In the genomic region with DNA sequence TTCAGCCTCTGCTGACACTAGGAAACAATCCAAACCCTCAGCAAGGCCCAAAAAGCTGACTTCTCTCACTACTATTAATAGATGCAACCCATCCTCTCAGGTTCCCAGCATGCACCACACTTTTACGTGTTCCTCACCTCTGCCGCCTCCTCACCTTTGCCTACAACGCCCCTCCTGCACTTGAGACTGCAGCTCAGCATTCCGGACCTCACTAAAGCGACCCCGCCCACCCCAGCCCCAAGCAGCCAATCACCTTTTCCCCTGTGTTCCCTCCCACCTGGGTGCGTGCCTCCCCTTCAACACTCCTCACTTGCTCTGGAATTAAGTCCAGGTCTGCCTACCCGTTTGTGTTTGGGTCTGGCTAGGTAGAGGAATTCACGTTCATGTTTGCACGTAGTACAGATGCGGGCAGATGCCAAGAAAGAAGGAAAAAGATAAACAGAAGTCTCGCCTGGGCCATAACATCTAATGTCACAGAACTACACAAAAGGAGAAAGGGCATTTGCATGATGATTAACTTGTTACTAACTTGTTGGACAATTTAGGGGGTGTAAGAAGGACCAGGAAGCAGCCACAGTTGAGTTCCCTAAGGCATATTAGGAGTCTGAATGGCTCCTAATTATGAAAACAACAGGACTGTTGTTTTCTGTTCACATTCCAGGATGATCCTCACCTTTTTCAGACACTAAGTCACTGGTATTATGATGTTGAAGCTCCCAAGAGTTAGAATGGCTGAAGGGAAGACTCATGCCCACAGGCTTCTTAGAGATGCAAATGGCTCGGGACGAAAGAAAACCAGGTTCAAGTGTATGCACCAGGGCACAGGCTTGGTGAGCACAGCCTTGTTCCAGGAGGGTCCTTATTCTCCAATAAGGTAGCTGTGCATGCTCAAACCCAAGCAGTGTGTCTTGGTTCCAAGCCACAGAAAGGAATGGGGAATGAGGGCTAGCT, we compare ENCODE assay signal across 11 cellular contexts.
DNase-seq lines count a peak whose midpoint lies in the region; ATAC-seq and TF ChIP-seq lines count a peak whose summit lies in the region.
"Had no signal": no experiment of that assay in that cellular context is flagged by ENCODE, and none has a peak within 500 bp of the region (broad histone marks: within the 10 kb centered on the region; RNA-seq: fewer than 3 reads in every experiment).

No MANE protein-coding gene starts in this region.

- H3K27ac ChIP-seq in Karpas-422 (ENCODE audit: low read length) = peak overlapping the region; percentile 32

- intact Hi-C loops in left colon (cut with DNase I, micrococcal nuclease) = no loop called here
- intact Hi-C loops in lower leg skin (cut with DNase I; ENCODE audit: low total_unique reads) = no loop called here

- H3K36me3 ChIP-seq in Karpas-422 (ENCODE audit: insufficient read depth, low read length) = no peaks in the 10 kb centered on the region
- H3K36me3 ChIP-seq: vagina had no signal

- H3K27me3 Mint-ChIP-seq in stimulated activated naive B cell treated with anti-CD40 and anti-IgM and Interleukin-4, amounts not matched to agents 10 μg/mL and 1 μg/mL and 100 μg/mL, for 72 hours = no peaks in the 10 kb centered on the region
- peaks cover 8% of the 10 kb centered on the region for H3K27me3 Mint-ChIP-seq in activated T-cell treated with anti-CD3 and anti-CD28 coated beads, Interleukin-2, amount 50 U/mL, for 72 hours (ENCODE audit: low read depth)

- H3K4me3 Mint-ChIP-seq in stimulated activated naive B cell treated with anti-CD40 and anti-IgM and Interleukin-4, amounts not matched to agents 10 μg/mL and 1 μg/mL and 100 μg/mL, for 72 hours = peak overlapping the region in 1 of 2 donors; percentile 42
- no peak overlapping the region for H3K4me3 Mint-ChIP-seq in activated T-cell treated with anti-CD3 and anti-CD28 coated beads, Interleukin-2, amount 50 U/mL, for 72 hours

- TF ChIP-seq POLR2A in lower leg skin (IDR thresholded peaks at IDR 0.05) = no peak

- 50 to 57% methylated on average over 14 of the region's 14 CpGs for WGBS in lower leg skin, 2 donors

- DNase-seq in Karpas-422 = peak; percentile 55
- peak; percentile 68 for DNase-seq in ecto neural progenitor cell (ENCODE audit: low spot score)
- peak; percentile 40 to 58 for DNase-seq in left colon
- DNase-seq in stimulated activated naive B cell treated with anti-CD40 and anti-IgM and Interleukin-4, amounts not matched to agents 10 μg/mL and 1 μg/mL and 100 μg/mL, for 72 hours = no peak
- no peak for DNase-seq in lower leg skin (ENCODE audit: low spot score in 2 of 2)
- DNase-seq in activated T-cell treated with anti-CD3 and anti-CD28 coated beads, Interleukin-2, amount 50 U/mL, for 72 hours = no peak
- DNase-seq: activated CD8-positive, alpha-beta memory T cell treated with anti-CD3 and anti-CD28 coated beads for 24 hours; stimulated activated CD4-positive, alpha-beta T cell treated with anti-CD3 and anti-CD28 coated beads, Interleukin-4, amount 100 ng/mL, for 24 hours had no signal

- no peak overlapping the region for H3K4me3 ChIP-seq in Karpas-422 (ENCODE audit: low read length)
- H3K4me3 ChIP-seq in lower leg skin (ENCODE audit: low read depth, poor library complexity, severe bottlenecking) = no peak overlapping the region
- H3K4me3 ChIP-seq: vagina had no signal

- peaks cover 36% of the 10 kb centered on the region; the same call in 1 of the 2 replicates for H4K20me1 ChIP-seq in Karpas-422 (ENCODE audit: insufficient read depth, low read depth, low read length)

- TF ChIP-seq CTCF in lower leg skin (IDR thresholded peaks at IDR 0.05) = no peak

- H3K4me1 Mint-ChIP-seq in stimulated activated naive B cell treated with anti-CD40 and anti-IgM and Interleukin-4, amounts not matched to agents 10 μg/mL and 1 μg/mL and 100 μg/mL, for 72 hours = peaks cover 12 to 61% of the 10 kb centered on the region in 2 donors
- H3K4me1 Mint-ChIP-seq in activated T-cell treated with anti-CD3 and anti-CD28 coated beads, Interleukin-2, amount 50 U/mL, for 72 hours (ENCODE audit: low read depth) = peaks cover 10% of the 10 kb centered on the region

- peaks cover 2 to 6% of the 10 kb centered on the region in 2 donors for H3K36me3 Mint-ChIP-seq in stimulated activated naive B cell treated with anti-CD40 and anti-IgM and Interleukin-4, amounts not matched to agents 10 μg/mL and 1 μg/mL and 100 μg/mL, for 72 hours
- H3K36me3 Mint-ChIP-seq in activated T-cell treated with anti-CD3 and anti-CD28 coated beads, Interleukin-2, amount 50 U/mL, for 72 hours (ENCODE audit: insufficient read depth in 2 of 2) = no peaks in the 10 kb centered on the region

- H3K27ac Mint-ChIP-seq in stimulated activated naive B cell treated with anti-CD40 and anti-IgM and Interleukin-4, amounts not matched to agents 10 μg/mL and 1 μg/mL and 100 μg/mL, for 72 hours = peak overlapping the region; percentile 62
- H3K27ac Mint-ChIP-seq in activated T-cell treated with anti-CD3 and anti-CD28 coated beads, Interleukin-2, amount 50 U/mL, for 72 hours = no peak overlapping the region

- no peak overlapping the region for H2AFZ ChIP-seq in Karpas-422 (ENCODE audit: low read length)

- H3K4me1 ChIP-seq in Karpas-422 (ENCODE audit: low read length) = peaks cover 91% of the 10 kb centered on the region

- no peaks in the 10 kb centered on the region for H3K9me3 Mint-ChIP-seq in stimulated activated naive B cell treated with anti-CD40 and anti-IgM and Interleukin-4, amounts not matched to agents 10 μg/mL and 1 μg/mL and 100 μg/mL, for 72 hours
- no peaks in the 10 kb centered on the region for H3K9me3 Mint-ChIP-seq in activated T-cell treated with anti-CD3 and anti-CD28 coated beads, Interleukin-2, amount 50 U/mL, for 72 hours

- H3K79me2 ChIP-seq in Karpas-422 (ENCODE audit: low read length) = peaks cover 100% of the 10 kb centered on the region

- H3K4me2 ChIP-seq in Karpas-422 (ENCODE audit: low read depth, low read length, poor library complexity, severe bottlenecking) = peak overlapping the region; percentile 39

- no peaks in the 10 kb centered on the region for H3K9me3 ChIP-seq in Karpas-422 (ENCODE audit: low read length)
- H3K9me3 ChIP-seq: vagina had no signal

- H3K9ac ChIP-seq in Karpas-422 (ENCODE audit: low read length) = no peak overlapping the region

- ATAC-seq in left colon = peak; percentile 48
- no peak for ATAC-seq in stimulated activated naive B cell treated with anti-CD40 and anti-IgM and Interleukin-4, amounts not matched to agents 10 μg/mL and 1 μg/mL and 100 μg/mL, for 72 hours (replicated peaks)
- ATAC-seq in activated T-cell treated with anti-CD3 and anti-CD28 coated beads, Interleukin-2, amount 50 U/mL, for 72 hours (replicated peaks in 1 of 2) = no peak
- ATAC-seq in HG02763 (IDR thresholded peaks at IDR 0.05; ENCODE audit: unreplicated experiment) = no peak
- no peak for ATAC-seq in HG02610 (IDR thresholded peaks at IDR 0.05; ENCODE audit: unreplicated experiment)

- no peaks in the 10 kb centered on the region for H3K9me2 ChIP-seq in Karpas-422 (replicated peaks; ENCODE audit: insufficient read depth, low read length)

- no peaks in the 10 kb centered on the region for H3K27me3 ChIP-seq in Karpas-422 (ENCODE audit: low read length)
- H3K27me3 ChIP-seq: vagina had no signal

Comparison
In these comparisons a context has a peak if more than half of its experiments do, and no peak if none do; other contexts are left out.
1. DNase-seq: peak in Karpas-422 (single experiment), ecto neural progenitor cell (single experiment) and left colon (2 of 2); none in stimulated activated naive B cell treated with anti-CD40 and anti-IgM and Interleukin-4, amounts not matched to agents 10 μg/mL and 1 μg/mL and 100 μg/mL, for 72 hours (single experiment), lower leg skin (0 of 2) and activated T-cell treated with anti-CD3 and anti-CD28 coated beads, Interleukin-2, amount 50 U/mL, for 72 hours (0 of 2).